Comparison of ENCODE assay signal across 1 cellular context in the genomic region with DNA sequence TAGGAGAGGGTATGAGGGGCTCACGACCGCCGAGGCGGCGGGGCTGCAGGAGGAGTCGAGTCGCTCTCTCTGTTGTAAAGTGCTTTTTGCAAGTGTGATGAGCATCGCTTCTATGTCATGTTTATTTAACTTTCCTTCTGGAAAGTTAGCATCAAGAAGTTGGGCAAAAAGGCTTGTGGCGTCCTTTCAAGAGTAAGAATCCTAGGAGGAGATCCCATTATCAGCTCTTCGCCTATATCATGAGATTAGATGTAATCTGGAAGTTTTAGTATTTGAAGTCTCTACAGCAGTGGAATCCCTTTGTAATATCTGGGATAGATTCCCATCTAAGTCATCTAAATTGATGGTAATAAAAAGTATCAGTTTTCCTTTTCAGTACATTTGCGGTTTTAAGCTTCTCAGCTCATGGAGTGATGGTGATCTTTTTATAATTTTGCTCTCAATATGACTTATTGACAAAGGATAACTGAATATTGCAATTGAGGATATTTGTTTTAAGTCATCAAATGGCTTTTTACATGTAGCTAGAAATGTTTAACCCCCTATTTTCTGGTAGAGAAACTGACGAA.
TF ChIP-seq lines count a peak whose summit lies in the region.

No MANE protein-coding gene starts in this region.

TF ChIP-seq in K562, 482 proteins besides CTCF, POLR2A, EP300 and RAD21 (continued from another document):
- TF ChIP-seq, protein P1, sequence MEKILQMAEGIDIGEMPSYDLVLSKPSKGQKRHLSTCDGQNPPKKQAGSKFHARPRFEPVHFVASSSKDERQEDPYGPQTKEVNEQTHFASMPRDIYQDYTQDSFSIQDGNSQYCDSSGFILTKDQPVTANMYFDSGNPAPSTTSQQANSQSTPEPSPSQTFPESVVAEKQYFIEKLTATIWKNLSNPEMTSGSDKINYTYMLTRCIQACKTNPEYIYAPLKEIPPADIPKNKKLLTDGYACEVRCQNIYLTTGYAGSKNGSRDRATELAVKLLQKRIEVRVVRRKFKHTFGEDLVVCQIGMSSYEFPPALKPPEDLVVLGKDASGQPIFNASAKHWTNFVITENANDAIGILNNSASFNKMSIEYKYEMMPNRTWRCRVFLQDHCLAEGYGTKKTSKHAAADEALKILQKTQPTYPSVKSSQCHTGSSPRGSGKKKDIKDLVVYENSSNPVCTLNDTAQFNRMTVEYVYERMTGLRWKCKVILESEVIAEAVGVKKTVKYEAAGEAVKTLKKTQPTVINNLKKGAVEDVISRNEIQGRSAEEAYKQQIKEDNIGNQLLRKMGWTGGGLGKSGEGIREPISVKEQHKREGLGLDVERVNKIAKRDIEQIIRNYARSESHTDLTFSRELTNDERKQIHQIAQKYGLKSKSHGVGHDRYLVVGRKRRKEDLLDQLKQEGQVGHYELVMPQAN (IDR thresholded peaks at IDR 0.05; ENCODE audit: borderline replicate concordance) = 0 out of 2 replicates have a peak, but pooled peaks have one; percentile 7
- TF ChIP-seq, protein P2, sequence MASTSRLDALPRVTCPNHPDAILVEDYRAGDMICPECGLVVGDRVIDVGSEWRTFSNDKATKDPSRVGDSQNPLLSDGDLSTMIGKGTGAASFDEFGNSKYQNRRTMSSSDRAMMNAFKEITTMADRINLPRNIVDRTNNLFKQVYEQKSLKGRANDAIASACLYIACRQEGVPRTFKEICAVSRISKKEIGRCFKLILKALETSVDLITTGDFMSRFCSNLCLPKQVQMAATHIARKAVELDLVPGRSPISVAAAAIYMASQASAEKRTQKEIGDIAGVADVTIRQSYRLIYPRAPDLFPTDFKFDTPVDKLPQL (IDR thresholded peaks at IDR 0.05; ENCODE audit: extremely low read depth, insufficient read length) = no peak
